29 cellular contexts compared by ENCODE assay signal in the genomic region with DNA sequence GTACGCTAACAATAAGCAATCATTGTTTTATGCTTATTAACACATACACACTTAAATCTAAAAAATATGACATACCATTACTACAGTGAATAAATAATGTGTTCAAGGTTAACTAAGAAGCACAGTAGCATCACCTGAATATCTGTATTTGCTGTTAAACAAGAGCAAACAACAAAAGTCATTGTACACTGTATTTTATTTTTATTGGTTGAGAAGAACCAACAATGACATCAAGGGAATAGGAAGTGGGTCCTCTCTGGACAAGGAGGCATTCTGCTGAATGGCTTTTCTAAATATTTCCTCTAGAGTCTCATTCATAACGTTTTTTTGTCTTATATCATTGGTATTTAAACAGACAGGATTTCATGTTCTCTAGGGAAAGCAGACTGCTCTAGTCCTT.
"Had no signal": no experiment of that assay in that cellular context is flagged by ENCODE, and none has a peak within 500 bp of the region (broad histone marks: within the 10 kb centered on the region; RNA-seq: fewer than 3 reads in every experiment).

No MANE protein-coding gene starts in this region.

- H3K4me3 ChIP-seq: ascending aorta, cardiac muscle cell, colonic mucosa, PC-9 had no signal

- H3K4me2 ChIP-seq: PC-9 had no signal

- ATAC-seq: activated T-cell treated with anti-CD3 and anti-CD28 coated beads, Interleukin-2, amount 50 U/mL, for 72 hours; activated T-helper 17 cell treated with anti-CD3 and anti-CD28 coated beads, Interleukin-2, amount 50 U/mL, for 72 hours; Right ventricle myocardium inferior had no signal

- H3K36me3 ChIP-seq: ascending aorta, cardiac muscle cell, colonic mucosa, WERI-Rb-1 had no signal

- H3K4me1 ChIP-seq: ascending aorta, colonic mucosa had no signal

- DNase-seq: activated CD4-positive, alpha-beta memory T cell treated with anti-CD3 and anti-CD28 coated beads, Interleukin-2, amount 10 ng/mL, durations not matched to agents 7 days and 5 days; activated CD4-positive, alpha-beta T cell treated with anti-CD3 and anti-CD28 coated beads for 1 hour; activated CD4-positive, alpha-beta T cell treated with anti-CD3 and anti-CD28 coated beads for 48 hours; activated CD4-positive, CD25-positive, alpha-beta regulatory T cell; activated effector memory CD4-positive, alpha-beta T cell treated with anti-CD3 and anti-CD28 coated beads, Interleukin-2, amount 50 U/mL, for 16 hours; activated naive CD4-positive, alpha-beta T cell treated with Interleukin-2 at 50 U/mL for 16 hours; activated naive CD8-positive, alpha-beta T cell treated with anti-CD3 and anti-CD28 coated beads, Interleukin-2, amount 10 ng/mL, durations not matched to agents 7 days and 5 days; activated T-cell treated with anti-CD3 and anti-CD28 coated beads, Interleukin-2, amount 50 U/mL, for 1 hour; activated T-cell treated with anti-CD3 and anti-CD28 coated beads, Interleukin-2, amount 50 U/mL, for 72 hours; amygdala; colonic mucosa; Kasumi-1; MM.1S; MV-4-11; NCI-H1092; NCI-H146; NCI-H187; NCI-H345; NCI-H524 treated with DMSO at 0.1 percent for 48 hours; NK-92 treated with Interleukin-12 subunit alpha and Interleukin-12 subunit beta, amount 100 ng/mL, for 24 hours; PC-9; SIG-M5; T1000; WERI-Rb-1 had no signal

- H3K27me3 ChIP-seq: ascending aorta, cardiac muscle cell, colonic mucosa had no signal

- H3K9me3 ChIP-seq: ascending aorta, colonic mucosa had no signal

- H2AFZ ChIP-seq: PC-9 had no signal

- H3K27ac ChIP-seq: ascending aorta, cardiac muscle cell, colonic mucosa, PC-9, RWPE1, WERI-Rb-1 had no signal
